Comparison of ENCODE assay signal across 1 cellular context in the genomic region with DNA sequence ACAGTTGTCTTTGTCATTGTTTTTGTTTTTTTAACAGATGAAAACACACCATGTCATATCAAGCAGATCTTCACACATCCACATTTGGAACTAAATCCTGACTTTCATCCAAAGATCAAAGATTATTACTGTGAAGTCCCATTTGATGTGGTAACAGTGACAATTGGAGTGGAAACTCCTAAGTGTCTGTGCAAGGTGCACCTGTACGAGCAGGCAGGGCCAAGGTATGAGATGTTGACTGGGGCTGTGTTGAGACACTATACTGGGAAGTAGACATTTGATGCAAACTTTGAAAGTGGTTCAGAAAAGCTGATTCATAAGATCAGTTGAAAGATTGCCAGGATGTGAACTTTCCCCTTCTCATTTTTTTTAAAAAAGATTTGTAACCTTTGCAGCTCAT.
TF ChIP-seq lines count a peak whose summit lies in the region.

No MANE protein-coding gene starts in this region.

TF ChIP-seq in SK-N-SH, 30 proteins besides CTCF, POLR2A, EP300 and RAD21 (continued from another document):
- TF ChIP-seq FOXJ3 (CRISPR knock-in tag; IDR thresholded peaks at IDR 0.05): no peak
- TF ChIP-seq SIN3A (IDR thresholded peaks at IDR 0.05; ENCODE audit: borderline replicate concordance, low read depth, low read length): no peak
- TF ChIP-seq NRF1 (IDR thresholded peaks at IDR 0.05; ENCODE audit: low read depth, low read length): no peak
